ENCODE assay signal across 23 cellular contexts in genomic region chr12:71602745-71603577, GRCh38.
DNase-seq lines count a peak whose midpoint lies in the region; ATAC-seq and TF ChIP-seq lines count a peak whose summit lies in the region.
"Had no signal": no experiment of that assay in that cellular context is flagged by ENCODE, and none has a peak within 500 bp of the region (broad histone marks: within the 10 kb centered on the region; RNA-seq: fewer than 3 reads in every experiment).

No MANE protein-coding gene starts in this region.

- H3K4me1 ChIP-seq in psoas muscle (no peaks in the 10 kb centered on the region), ovary (ENCODE audit: insufficient read depth) (no peaks in the 10 kb centered on the region), mesendoderm (ENCODE audit: control insufficient read depth, low read depth, low read length) (no peaks in the 10 kb centered on the region)
- H3K4me1 ChIP-seq: parathyroid adenoma, upper lobe of left lung had no signal

- H3K36me3 ChIP-seq in psoas muscle (ENCODE audit: insufficient read depth in 1 of 2, low read depth in 1 of 2) (peaks cover 0 to 30% of the 10 kb centered on the region in 2 donors), ovary (no peaks in the 10 kb centered on the region), mesendoderm (ENCODE audit: control insufficient read depth, insufficient read depth, low read length) (no peaks in the 10 kb centered on the region)

- H4K5ac ChIP-seq in mesendoderm (ENCODE audit: low read length), result no peak overlapping the region

- intact Hi-C loops in psoas muscle (cut with DNase I), result no loop called here
- intact Hi-C loops in ovary (cut with DNase I), result no loop called here

- H3K56ac ChIP-seq in mesendoderm (ENCODE audit: low read length), result no peak overlapping the region

- TF ChIP-seq CTCF in psoas muscle (IDR thresholded peaks at IDR 0.05) (no peak), ovary (IDR thresholded peaks at IDR 0.05) (no peak)

- no peak overlapping the region for H2AK5ac ChIP-seq in mesendoderm (ENCODE audit: low read length)

- H3K23ac ChIP-seq in mesendoderm (ENCODE audit: low read length), result no peak overlapping the region

- TF ChIP-seq POLR2A in ovary (IDR thresholded peaks at IDR 0.05), result no peak

- TF ChIP-seq RAD21 in Ishikawa (IDR thresholded peaks at IDR 0.05; ENCODE audit: low read depth), result no peak

- H3K79me1 ChIP-seq in mesendoderm (ENCODE audit: low read length), result no peaks in the 10 kb centered on the region

- WGBS in psoas muscle, 3 donors, result 50 to 76% (median 55%) methylated on average over 10 of the region's 10 CpGs
- 72 to 81% (median 75%) methylated on average over 10 of the region's 10 CpGs for WGBS in ovary, 3 donors
- WGBS in mesendoderm (ENCODE audit: extremely low coverage, insufficient coverage, low lambda C conversion rate), result no CpG with 5 or more reads among the region's 10 CpGs

- no peak overlapping the region for H2BK5ac ChIP-seq in mesendoderm (ENCODE audit: low read length)

- H3K79me2 ChIP-seq in mesendoderm (ENCODE audit: control insufficient read depth, insufficient read depth, low read length), result no peaks in the 10 kb centered on the region
- H3K79me2 ChIP-seq: parathyroid adenoma had no signal

- H3K4me3 ChIP-seq in psoas muscle, result no peak overlapping the region
- H3K4me3 ChIP-seq in ovary, result no peak overlapping the region
- H3K4me3 ChIP-seq in mesendoderm (ENCODE audit: low read length), result no peak overlapping the region
- H3K4me3 ChIP-seq: skin epidermis, upper lobe of left lung had no signal

- TF ChIP-seq EP300 in Ishikawa (IDR thresholded peaks at IDR 0.05; ENCODE audit: borderline replicate concordance), result no peak
- TF ChIP-seq EP300 in ovary (IDR thresholded peaks at IDR 0.05), result no peak

- H3K9me3 ChIP-seq in psoas muscle (no peaks in the 10 kb centered on the region), ovary (no peaks in the 10 kb centered on the region)
- H3K9me3 ChIP-seq: upper lobe of left lung had no signal

- H3K9ac ChIP-seq in mesendoderm (ENCODE audit: low read length), result no peak overlapping the region
- H3K9ac ChIP-seq: parathyroid adenoma had no signal

- DNase-seq in DMS53 (lab: John Stamatoyannopoulos, UW) (peak; percentile 18), DMS53 treated with DMSO at 0.1 percent for 48 hours (lab: John Stamatoyannopoulos, UW; ENCODE audit: unreplicated experiment) (no peak), foreskin melanocyte (peak; percentile 96), psoas muscle (no peak), D341Med (ENCODE audit: low spot score) (no peak), ovary (no peak), mesendoderm (no peak)
- DNase-seq: activated CD4-positive, alpha-beta T cell treated with anti-CD3 and anti-CD28 coated beads for 48 hours; activated CD8-positive, alpha-beta memory T cell treated with anti-CD3 and anti-CD28 coated beads, Interleukin-2, amount 50 U/mL, for 48 hours; activated effector memory CD4-positive, alpha-beta T cell treated with anti-CD3 and anti-CD28 coated beads, Interleukin-2, amount 50 U/mL, for 16 hours; AML-193; HFFc6; hippocampal formation; islet precursor cell; mammary epithelial cell; NCI-H2081 treated with DMSO at 0.1 percent for 48 hours; NCI-H510A treated with DMSO at 0.1 percent for 48 hours; stimulated activated CD4-positive, alpha-beta T cell treated with anti-CD3 and anti-CD28 coated beads, Interleukin-2, amount 100 ng/mL, for 24 hours; upper lobe of left lung had no signal

- no peak overlapping the region for H2BK120ac ChIP-seq in mesendoderm (ENCODE audit: low read depth, low read length)

- no peak overlapping the region for H3K4me2 ChIP-seq in mesendoderm (ENCODE audit: low read length)

- H3K18ac ChIP-seq in mesendoderm (ENCODE audit: low read length), result no peak overlapping the region

- H3K4ac ChIP-seq in mesendoderm (ENCODE audit: low read depth, low read length), result no peak overlapping the region

- H3K27ac ChIP-seq in psoas muscle, result no peak overlapping the region
- H3K27ac ChIP-seq in ovary, result no peak overlapping the region
- H3K27ac ChIP-seq in mesendoderm (ENCODE audit: low read depth, low read length), result no peak overlapping the region
- H3K27ac ChIP-seq: 22Rv1, parathyroid adenoma, skin epidermis, upper lobe of left lung had no signal

- no peak overlapping the region for H2BK15ac ChIP-seq in mesendoderm (replicated peaks; ENCODE audit: low read depth)

- H4K8ac ChIP-seq in mesendoderm (ENCODE audit: low read depth, low read length), result no peak overlapping the region

- peak; percentile 36 to 65 (median 54) for ATAC-seq in psoas muscle

- H3K27me3 ChIP-seq in psoas muscle (ENCODE audit: insufficient read depth in 3 of 3, low read length in 2 of 3) (no peaks in the 10 kb centered on the region), ovary (no peaks in the 10 kb centered on the region), mesendoderm (ENCODE audit: insufficient read depth, low read length, poor library complexity) (no peaks in the 10 kb centered on the region)
- H3K27me3 ChIP-seq: upper lobe of left lung had no signal

TF ChIP-seq in Ishikawa, 13 proteins besides CTCF, POLR2A, EP300 and RAD21:
- TF ChIP-seq USF1 (IDR thresholded peaks at IDR 0.05) (peak; percentile 61), CEBPB (IDR thresholded peaks at IDR 0.05) (no peak)

Comparison
In these comparisons a context has a peak if more than half of its experiments do, and no peak if none do; other contexts are left out.
1. DNase-seq: peak in DMS53 (single experiment) and foreskin melanocyte (single experiment); none in DMS53 treated with DMSO at 0.1 percent for 48 hours (single experiment), psoas muscle (0 of 2), D341Med (single experiment), ovary (0 of 5) and mesendoderm (single experiment).